In genomic region chr16:15477802-15478201, GRCh38 we compare ENCODE assay signal across 21 cellular contexts. TPM values are rescaled to one million over a fixed set of nuclear protein-coding genes. Genes with fewer than 3 reads are reported as not detected.
A peak's percentile ranks its signal among the peaks of the same experiment; 100 is the strongest.
DNase-seq lines count a peak whose midpoint lies in the region; ATAC-seq and TF ChIP-seq lines count a peak whose summit lies in the region.
"Had no signal": no experiment of that assay in that cellular context is flagged by ENCODE, and none has a peak within 500 bp of the region (broad histone marks: within the 10 kb centered on the region; RNA-seq: fewer than 3 reads in every experiment).

No MANE protein-coding gene starts in this region.

- H4K8ac ChIP-seq in mesenchymal stem cell (ENCODE audit: low read length): no peak overlapping the region

- H3K36me3 ChIP-seq in right atrium auricular region (no peaks in the 10 kb centered on the region), mesenchymal stem cell (ENCODE audit: control insufficient read depth in 1 of 2, insufficient read depth in 2 of 2, low read depth in 1 of 2, low read length in 2 of 2) (peaks cover 11 to 26% of the 10 kb centered on the region in 2 experiments)
- H3K36me3 ChIP-seq: BLaER1 had no signal

- H2AK5ac ChIP-seq in mesenchymal stem cell (ENCODE audit: low read length, severe bottlenecking): no peak overlapping the region

- H3K18ac ChIP-seq in mesenchymal stem cell (ENCODE audit: low read depth in 1 of 2, low read length in 2 of 2): no peak overlapping the region

- no peak for TF ChIP-seq CTCF in right atrium auricular region (IDR thresholded peaks at IDR 0.05)

- H3K9me3 ChIP-seq in right atrium auricular region: no peaks in the 10 kb centered on the region
- no peaks in the 10 kb centered on the region for H3K9me3 ChIP-seq in mesenchymal stem cell (ENCODE audit: control insufficient read depth, low read length)

- H3K36me3 Mint-ChIP-seq in activated CD4-positive, alpha-beta T cell treated with anti-CD3 and anti-CD28 coated beads for 36 hours (ENCODE audit: low read depth): peaks cover 6% of the 10 kb centered on the region

- H2AFZ ChIP-seq in mesenchymal stem cell (ENCODE audit: low read depth, low read length): no peak overlapping the region

- H3K27ac ChIP-seq in right atrium auricular region (no peak overlapping the region), mesenchymal stem cell (ENCODE audit: low read length, poor library complexity, severe bottlenecking) (no peak overlapping the region)
- H3K27ac ChIP-seq: BLaER1 had no signal

- POLR2A ChIA-PET in activated CD4-positive, alpha-beta T cell treated with anti-CD3 and anti-CD28 coated beads for 36 hours (lab: Charles Lee): no interaction called here

- H3K27me3 ChIP-seq in right atrium auricular region (no peaks in the 10 kb centered on the region), mesenchymal stem cell (ENCODE audit: control insufficient read depth in 1 of 2, insufficient read depth in 1 of 2, low read length in 2 of 2) (no peaks in the 10 kb centered on the region)
- H3K27me3 ChIP-seq: BLaER1 had no signal

- CTCF ChIA-PET in activated CD4-positive, alpha-beta T cell treated with anti-CD3 and anti-CD28 coated beads for 36 hours (lab: Charles Lee): interaction anchor here (1.6 kb wide), 1 partner anchor 95 kb away, joined by 4 read pairs; no protein-coding TSS in a partner anchor

- H3K27me3 Mint-ChIP-seq in activated CD4-positive, alpha-beta T cell treated with anti-CD3 and anti-CD28 coated beads for 36 hours: peaks cover 2% of the 10 kb centered on the region

- H3K4me3 Mint-ChIP-seq in activated CD4-positive, alpha-beta T cell treated with anti-CD3 and anti-CD28 coated beads for 36 hours: no peak overlapping the region

- no peak overlapping the region for H3K4ac ChIP-seq in mesenchymal stem cell (ENCODE audit: low read depth in 1 of 2, low read length in 2 of 2)

- H3K79me1 ChIP-seq in mesenchymal stem cell (replicated peaks; ENCODE audit: low read length, poor library complexity, severe bottlenecking): peaks cover 23% of the 10 kb centered on the region

- no peak overlapping the region for H2BK120ac ChIP-seq in mesenchymal stem cell (ENCODE audit: low read depth, low read length)

- no peak for DNase-seq in activated CD4-positive, alpha-beta T cell treated with anti-CD3 and anti-CD28 coated beads for 36 hours
- no peak for DNase-seq in activated CD4-positive, alpha-beta T cell treated with anti-CD3 and anti-CD28 coated beads, Interleukin-2, amount 50 U/mL, for 4 hours
- DNase-seq in right atrium auricular region (ENCODE audit: low spot score) (peak; percentile 9), left cardiac atrium (no peak), mesenchymal stem cell (peak; percentile 42), AG08395 (ENCODE audit: low spot score) (no peak), AG08396 (ENCODE audit: low spot score) (no peak)
- DNase-seq: 8988T; DMS 273 treated with DMSO at 0.1 percent for 48 hours; GF-D8; KBM-7; MV-4-11; NCI-H1417 treated with DMSO at 0.1 percent for 48 hours; NCI-H2029 treated with DMSO at 0.1 percent for 48 hours; NCI-H2171 treated with DMSO at 0.1 percent for 48 hours; NCI-H446 treated with DMSO at 0.1 percent for 48 hours; NK-92 treated with Interleukin-12 subunit alpha and Interleukin-12 subunit beta, amount 100 ng/mL, for 24 hours had no signal

- peaks cover 24% of the 10 kb centered on the region for H3K4me1 Mint-ChIP-seq in activated CD4-positive, alpha-beta T cell treated with anti-CD3 and anti-CD28 coated beads for 36 hours

- H3K23ac ChIP-seq in mesenchymal stem cell (ENCODE audit: low read length in 2 of 2): no peak overlapping the region

- no peaks in the 10 kb centered on the region for H3K4me1 ChIP-seq in right atrium auricular region
- H3K4me1 ChIP-seq in mesenchymal stem cell (ENCODE audit: control insufficient read depth, insufficient read depth, low read depth, low read length): peaks cover 4% of the 10 kb centered on the region

- no peak overlapping the region for H3K27ac Mint-ChIP-seq in activated CD4-positive, alpha-beta T cell treated with anti-CD3 and anti-CD28 coated beads for 36 hours

- WGBS in mesenchymal stem cell: 83% methylated on average over 1 of the region's 2 CpGs

- H3K4me3 ChIP-seq in right atrium auricular region: no peak overlapping the region
- no peak overlapping the region for H3K4me3 ChIP-seq in mesenchymal stem cell (ENCODE audit: insufficient read depth in 1 of 2, low read depth in 1 of 2, low read length in 2 of 2)
- H3K4me3 ChIP-seq: BLaER1 had no signal

- H3K9ac ChIP-seq in mesenchymal stem cell (ENCODE audit: low read length): no peak overlapping the region
- H3K9ac ChIP-seq: BLaER1 had no signal

- H2BK5ac ChIP-seq in mesenchymal stem cell (ENCODE audit: low read depth, low read length, poor library complexity, severe bottlenecking): no peak overlapping the region

- no peak overlapping the region for H3K14ac ChIP-seq in mesenchymal stem cell (ENCODE audit: low read length in 2 of 2)

- H3K4me2 ChIP-seq in mesenchymal stem cell (ENCODE audit: low read length, poor library complexity, severe bottlenecking): no peak overlapping the region
- H3K4me2 ChIP-seq: BLaER1 had no signal

- peaks cover 4% of the 10 kb centered on the region for H3K9me3 Mint-ChIP-seq in activated CD4-positive, alpha-beta T cell treated with anti-CD3 and anti-CD28 coated beads for 36 hours (ENCODE audit: low read depth)

- no peak overlapping the region for H4K91ac ChIP-seq in mesenchymal stem cell (ENCODE audit: low read length)

- intact Hi-C loops in activated CD4-positive, alpha-beta T cell treated with anti-CD3 and anti-CD28 coated beads for 36 hours (cut with DNase I, micrococcal nuclease): no loop called here
- intact Hi-C loops in left cardiac atrium (cut with DNase I): no loop called here

- no peak overlapping the region for H2BK12ac ChIP-seq in mesenchymal stem cell (ENCODE audit: low read length in 2 of 2)

- peak; percentile 54 for ATAC-seq in activated CD4-positive, alpha-beta T cell treated with anti-CD3 and anti-CD28 coated beads for 36 hours
- ATAC-seq in left cardiac atrium (no peak), HG02885 (IDR thresholded peaks at IDR 0.05; ENCODE audit: poor library complexity, unreplicated experiment) (no peak)
- ATAC-seq: HCT116 had no signal

- no peak overlapping the region for H2BK15ac ChIP-seq in mesenchymal stem cell (ENCODE audit: low read depth, poor library complexity, severe bottlenecking)

RNA-seq across cellular contexts. Expression of gene BMERB1, which starts 43.4 kb away (rescaled TPM):
- 10 to 100 TPM; 10.1 to 11.6 TPM for total RNA-seq in activated CD4-positive, alpha-beta T cell treated with anti-CD3 and anti-CD28 coated beads for 36 hours
- 10 to 100 TPM; 55.0 to 55.3 TPM for total RNA-seq in right atrium auricular region
- total RNA-seq in left cardiac atrium: 10 to 100 TPM; 50.0 to 74.3 TPM
- 34.5 TPM for polyA plus RNA-seq in mesenchymal stem cell (2013, experiment 1 of 2)
- polyA plus RNA-seq in mesenchymal stem cell (2013, experiment 2 of 2): 34.0 TPM
- total RNA-seq: OCI-LY7 had no signal

Comparison
In these comparisons a context has a peak if more than half of its experiments do, and no peak if none do; other contexts are left out.
1. DNase-seq: peak in right atrium auricular region (single experiment) and mesenchymal stem cell (single experiment); none in activated CD4-positive, alpha-beta T cell treated with anti-CD3 and anti-CD28 coated beads for 36 hours (single experiment), activated CD4-positive, alpha-beta T cell treated with anti-CD3 and anti-CD28 coated beads, Interleukin-2, amount 50 U/mL, for 4 hours (0 of 2), left cardiac atrium (single experiment), AG08395 (single experiment) and AG08396 (single experiment).
2. RNA of gene BMERB1, which starts 43.4 kb away (total RNA-seq): 50.0 to 74.3 TPM in left cardiac atrium and 55.0 to 55.3 TPM in right atrium auricular region; 10.1 to 11.6 TPM in activated CD4-positive, alpha-beta T cell treated with anti-CD3 and anti-CD28 coated beads for 36 hours; every median in the first group is over 4 times any median in the second.